1 cellular context compared by ENCODE assay signal in the genomic region with DNA sequence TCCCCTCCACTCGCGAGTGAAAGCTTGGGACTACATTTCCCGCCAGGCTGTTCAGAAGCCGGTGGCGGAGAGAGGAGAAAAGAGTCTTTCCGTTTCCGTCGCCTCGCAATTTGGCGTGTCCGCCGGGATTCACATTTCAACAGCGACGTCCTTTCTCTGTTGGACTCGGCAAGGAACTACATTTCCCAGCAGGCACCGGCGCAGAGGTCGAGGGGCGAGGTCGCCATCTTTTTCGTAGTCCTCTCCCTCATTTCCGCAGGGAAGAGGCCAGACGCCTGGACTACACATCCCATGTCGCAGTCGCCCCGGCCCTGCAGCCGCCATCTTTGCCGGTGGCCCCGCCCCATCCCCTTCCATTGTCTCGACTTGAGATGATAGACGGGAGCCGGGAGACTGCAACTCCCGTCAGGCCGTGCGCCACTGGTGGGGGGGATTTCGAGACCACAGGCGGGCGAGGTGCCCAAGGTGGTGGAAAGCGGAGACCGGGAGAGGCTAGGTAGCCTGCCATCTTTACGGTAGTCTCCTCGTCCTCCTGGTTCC.
TF ChIP-seq lines count a peak whose summit lies in the region.

No MANE protein-coding gene starts in this region.

TF ChIP-seq in HepG2, 621 proteins besides CTCF, POLR2A, EP300 and RAD21 (continued from another document and continues in another):
- TF ChIP-seq, protein P1, sequence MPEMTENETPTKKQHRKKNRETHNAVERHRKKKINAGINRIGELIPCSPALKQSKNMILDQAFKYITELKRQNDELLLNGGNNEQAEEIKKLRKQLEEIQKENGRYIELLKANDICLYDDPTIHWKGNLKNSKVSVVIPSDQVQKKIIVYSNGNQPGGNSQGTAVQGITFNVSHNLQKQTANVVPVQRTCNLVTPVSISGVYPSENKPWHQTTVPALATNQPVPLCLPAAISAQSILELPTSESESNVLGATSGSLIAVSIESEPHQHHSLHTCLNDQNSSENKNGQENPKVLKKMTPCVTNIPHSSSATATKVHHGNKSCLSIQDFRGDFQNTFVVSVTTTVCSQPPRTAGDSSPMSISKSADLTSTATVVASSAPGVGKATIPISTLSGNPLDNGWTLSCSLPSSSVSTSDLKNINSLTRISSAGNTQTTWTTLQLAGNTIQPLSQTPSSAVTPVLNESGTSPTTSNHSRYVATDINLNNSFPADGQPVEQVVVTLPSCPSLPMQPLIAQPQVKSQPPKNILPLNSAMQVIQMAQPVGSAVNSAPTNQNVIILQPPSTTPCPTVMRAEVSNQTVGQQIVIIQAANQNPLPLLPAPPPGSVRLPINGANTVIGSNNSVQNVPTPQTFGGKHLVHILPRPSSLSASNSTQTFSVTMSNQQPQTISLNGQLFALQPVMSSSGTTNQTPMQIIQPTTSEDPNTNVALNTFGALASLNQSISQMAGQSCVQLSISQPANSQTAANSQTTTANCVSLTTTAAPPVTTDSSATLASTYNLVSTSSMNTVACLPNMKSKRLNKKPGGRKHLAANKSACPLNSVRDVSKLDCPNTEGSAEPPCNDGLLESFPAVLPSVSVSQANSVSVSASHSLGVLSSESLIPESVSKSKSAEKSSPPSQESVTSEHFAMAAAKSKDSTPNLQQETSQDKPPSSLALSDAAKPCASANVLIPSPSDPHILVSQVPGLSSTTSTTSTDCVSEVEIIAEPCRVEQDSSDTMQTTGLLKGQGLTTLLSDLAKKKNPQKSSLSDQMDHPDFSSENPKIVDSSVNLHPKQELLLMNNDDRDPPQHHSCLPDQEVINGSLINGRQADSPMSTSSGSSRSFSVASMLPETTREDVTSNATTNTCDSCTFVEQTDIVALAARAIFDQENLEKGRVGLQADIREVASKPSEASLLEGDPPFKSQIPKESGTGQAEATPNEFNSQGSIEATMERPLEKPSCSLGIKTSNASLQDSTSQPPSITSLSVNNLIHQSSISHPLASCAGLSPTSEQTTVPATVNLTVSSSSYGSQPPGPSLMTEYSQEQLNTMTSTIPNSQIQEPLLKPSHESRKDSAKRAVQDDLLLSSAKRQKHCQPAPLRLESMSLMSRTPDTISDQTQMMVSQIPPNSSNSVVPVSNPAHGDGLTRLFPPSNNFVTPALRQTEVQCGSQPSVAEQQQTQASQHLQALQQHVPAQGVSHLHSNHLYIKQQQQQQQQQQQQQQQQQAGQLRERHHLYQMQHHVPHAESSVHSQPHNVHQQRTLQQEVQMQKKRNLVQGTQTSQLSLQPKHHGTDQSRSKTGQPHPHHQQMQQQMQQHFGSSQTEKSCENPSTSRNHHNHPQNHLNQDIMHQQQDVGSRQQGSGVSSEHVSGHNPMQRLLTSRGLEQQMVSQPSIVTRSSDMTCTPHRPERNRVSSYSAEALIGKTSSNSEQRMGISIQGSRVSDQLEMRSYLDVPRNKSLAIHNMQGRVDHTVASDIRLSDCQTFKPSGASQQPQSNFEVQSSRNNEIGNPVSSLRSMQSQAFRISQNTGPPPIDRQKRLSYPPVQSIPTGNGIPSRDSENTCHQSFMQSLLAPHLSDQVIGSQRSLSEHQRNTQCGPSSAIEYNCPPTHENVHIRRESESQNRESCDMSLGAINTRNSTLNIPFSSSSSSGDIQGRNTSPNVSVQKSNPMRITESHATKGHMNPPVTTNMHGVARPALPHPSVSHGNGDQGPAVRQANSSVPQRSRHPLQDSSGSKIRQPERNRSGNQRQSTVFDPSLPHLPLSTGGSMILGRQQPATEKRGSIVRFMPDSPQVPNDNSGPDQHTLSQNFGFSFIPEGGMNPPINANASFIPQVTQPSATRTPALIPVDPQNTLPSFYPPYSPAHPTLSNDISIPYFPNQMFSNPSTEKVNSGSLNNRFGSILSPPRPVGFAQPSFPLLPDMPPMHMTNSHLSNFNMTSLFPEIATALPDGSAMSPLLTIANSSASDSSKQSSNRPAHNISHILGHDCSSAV (CRISPR knock-in tag; IDR thresholded peaks at IDR 0.05; ENCODE audit: borderline replicate concordance), result no peak
- TF ChIP-seq ZNF790 (CRISPR knock-in tag; IDR thresholded peaks at IDR 0.05; ENCODE audit: borderline replicate concordance) (peak; percentile 47; the same call in 1 of the 2 replicates), ZNF235 (CRISPR knock-in tag; IDR thresholded peaks at IDR 0.05; ENCODE audit: borderline replicate concordance) (0 out of 2 replicates have a peak, but pooled peaks have one; percentile 72), ZNF143 (CRISPR knock-in tag; IDR thresholded peaks at IDR 0.05) (peak; percentile 89), PRMT3 (CRISPR knock-in tag; IDR thresholded peaks at IDR 0.05; ENCODE audit: borderline replicate concordance, low read depth) (no peak), ZNF616 (CRISPR knock-in tag; IDR thresholded peaks at IDR 0.05; ENCODE audit: low read depth) (0 out of 2 replicates have a peak, but pooled peaks have one; percentile 64), ZNF652 (CRISPR knock-in tag; IDR thresholded peaks at IDR 0.05; ENCODE audit: borderline replicate concordance, low read depth) (no peak), KDM3A (CRISPR knock-in tag; IDR thresholded peaks at IDR 0.05; ENCODE audit: low read depth) (peak; percentile 11; the same call in 1 of the 2 replicates), NFRKB (IDR thresholded peaks at IDR 0.05) (no peak), ZC3H13 (CRISPR knock-in tag; IDR thresholded peaks at IDR 0.05) (peak; percentile 93; the same call in 1 of the 2 replicates), GABPA (IDR thresholded peaks at IDR 0.05; ENCODE audit: low read depth, low read length) (peak; percentile 88), GABPA (CRISPR knock-in tag; IDR thresholded peaks at IDR 0.05; ENCODE audit: low read depth) (peak; percentile 97), ZNF607 (CRISPR knock-in tag; IDR thresholded peaks at IDR 0.05; ENCODE audit: borderline replicate concordance) (0 out of 2 replicates have a peak, but pooled peaks have one; percentile 0), MTF2 (CRISPR knock-in tag; IDR thresholded peaks at IDR 0.05; ENCODE audit: borderline replicate concordance) (no peak; the same call in 1 of the 2 replicates), ZNF605 (CRISPR knock-in tag; IDR thresholded peaks at IDR 0.05) (peak; percentile 92), ZNF570 (CRISPR knock-in tag; IDR thresholded peaks at IDR 0.05; ENCODE audit: borderline replicate concordance) (no peak), EZH2 (conservative IDR thresholded peaks at IDR 0.05; ENCODE audit: low read depth, low read length) (no peak), DNMT1 (CRISPR knock-in tag; IDR thresholded peaks at IDR 0.05) (no peak), MAZ (IDR thresholded peaks at IDR 0.05; ENCODE audit: borderline replicate concordance, low read depth, low read length) (peak; percentile 78; the same call in 1 of the 2 replicates), MAZ (CRISPR knock-in tag; IDR thresholded peaks at IDR 0.05; ENCODE audit: low read depth) (peak; percentile 87), ZNF136 (CRISPR knock-in tag; IDR thresholded peaks at IDR 0.05; ENCODE audit: low read depth) (no peak), ZNF562 (CRISPR knock-in tag; IDR thresholded peaks at IDR 0.05; ENCODE audit: borderline replicate concordance) (no peak), ELF1 (CRISPR knock-in tag; IDR thresholded peaks at IDR 0.05) (peak; percentile 94), CEBPG (CRISPR knock-in tag; IDR thresholded peaks at IDR 0.05) (peak; percentile 63), AGO1 (IDR thresholded peaks at IDR 0.05; ENCODE audit: low read depth, low read length, poor library complexity, severe bottlenecking) (peak; percentile 6), PAF1 (CRISPR knock-in tag; IDR thresholded peaks at IDR 0.05) (no peak), CBFB (CRISPR knock-in tag; IDR thresholded peaks at IDR 0.05) (no peak; the same call in 1 of the 2 replicates), ZMYM3 (CRISPR knock-in tag; IDR thresholded peaks at IDR 0.05) (no peak)
- TF ChIP-seq, protein P2, sequence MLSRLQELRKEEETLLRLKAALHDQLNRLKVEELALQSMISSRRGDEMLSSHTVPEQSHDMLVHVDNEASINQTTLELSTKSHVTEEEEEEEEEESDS (CRISPR knock-in tag; IDR thresholded peaks at IDR 0.05; ENCODE audit: borderline replicate concordance), result peak; percentile 83; the same call in 1 of the 2 replicates
- TF ChIP-seq, protein P3, sequence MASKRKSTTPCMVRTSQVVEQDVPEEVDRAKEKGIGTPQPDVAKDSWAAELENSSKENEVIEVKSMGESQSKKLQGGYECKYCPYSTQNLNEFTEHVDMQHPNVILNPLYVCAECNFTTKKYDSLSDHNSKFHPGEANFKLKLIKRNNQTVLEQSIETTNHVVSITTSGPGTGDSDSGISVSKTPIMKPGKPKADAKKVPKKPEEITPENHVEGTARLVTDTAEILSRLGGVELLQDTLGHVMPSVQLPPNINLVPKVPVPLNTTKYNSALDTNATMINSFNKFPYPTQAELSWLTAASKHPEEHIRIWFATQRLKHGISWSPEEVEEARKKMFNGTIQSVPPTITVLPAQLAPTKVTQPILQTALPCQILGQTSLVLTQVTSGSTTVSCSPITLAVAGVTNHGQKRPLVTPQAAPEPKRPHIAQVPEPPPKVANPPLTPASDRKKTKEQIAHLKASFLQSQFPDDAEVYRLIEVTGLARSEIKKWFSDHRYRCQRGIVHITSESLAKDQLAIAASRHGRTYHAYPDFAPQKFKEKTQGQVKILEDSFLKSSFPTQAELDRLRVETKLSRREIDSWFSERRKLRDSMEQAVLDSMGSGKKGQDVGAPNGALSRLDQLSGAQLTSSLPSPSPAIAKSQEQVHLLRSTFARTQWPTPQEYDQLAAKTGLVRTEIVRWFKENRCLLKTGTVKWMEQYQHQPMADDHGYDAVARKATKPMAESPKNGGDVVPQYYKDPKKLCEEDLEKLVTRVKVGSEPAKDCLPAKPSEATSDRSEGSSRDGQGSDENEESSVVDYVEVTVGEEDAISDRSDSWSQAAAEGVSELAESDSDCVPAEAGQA (IDR thresholded peaks at IDR 0.05; ENCODE audit: low read depth), result peak; percentile 99
- TF ChIP-seq, protein P3 (CRISPR knock-in tag; IDR thresholded peaks at IDR 0.05; ENCODE audit: borderline replicate concordance), result no peak
- TF ChIP-seq, protein P4, sequence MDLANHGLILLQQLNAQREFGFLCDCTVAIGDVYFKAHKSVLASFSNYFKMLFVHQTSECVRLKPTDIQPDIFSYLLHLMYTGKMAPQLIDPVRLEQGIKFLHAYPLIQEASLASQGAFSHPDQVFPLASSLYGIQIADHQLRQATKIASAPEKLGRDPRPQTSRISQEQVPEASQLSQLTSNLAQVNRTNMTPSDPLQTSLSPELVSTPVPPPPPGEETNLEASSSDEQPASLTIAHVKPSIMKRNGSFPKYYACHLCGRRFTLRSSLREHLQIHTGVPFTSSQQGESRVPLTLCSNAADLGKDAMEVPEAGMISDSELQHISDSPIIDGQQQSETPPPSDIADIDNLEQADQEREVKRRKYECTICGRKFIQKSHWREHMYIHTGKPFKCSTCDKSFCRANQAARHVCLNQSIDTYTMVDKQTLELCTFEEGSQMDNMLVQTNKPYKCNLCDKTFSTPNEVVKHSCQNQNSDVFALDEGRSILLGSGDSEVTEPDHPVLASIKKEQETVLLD (CRISPR knock-in tag; IDR thresholded peaks at IDR 0.05; ENCODE audit: low read depth), result peak; percentile 96
- TF ChIP-seq, protein P5, sequence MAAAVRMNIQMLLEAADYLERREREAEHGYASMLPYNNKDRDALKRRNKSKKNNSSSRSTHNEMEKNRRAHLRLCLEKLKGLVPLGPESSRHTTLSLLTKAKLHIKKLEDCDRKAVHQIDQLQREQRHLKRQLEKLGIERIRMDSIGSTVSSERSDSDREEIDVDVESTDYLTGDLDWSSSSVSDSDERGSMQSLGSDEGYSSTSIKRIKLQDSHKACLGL (CRISPR knock-in tag; IDR thresholded peaks at IDR 0.05), result peak; percentile 21; the same call in 1 of the 2 replicates
- TF ChIP-seq, protein P6, sequence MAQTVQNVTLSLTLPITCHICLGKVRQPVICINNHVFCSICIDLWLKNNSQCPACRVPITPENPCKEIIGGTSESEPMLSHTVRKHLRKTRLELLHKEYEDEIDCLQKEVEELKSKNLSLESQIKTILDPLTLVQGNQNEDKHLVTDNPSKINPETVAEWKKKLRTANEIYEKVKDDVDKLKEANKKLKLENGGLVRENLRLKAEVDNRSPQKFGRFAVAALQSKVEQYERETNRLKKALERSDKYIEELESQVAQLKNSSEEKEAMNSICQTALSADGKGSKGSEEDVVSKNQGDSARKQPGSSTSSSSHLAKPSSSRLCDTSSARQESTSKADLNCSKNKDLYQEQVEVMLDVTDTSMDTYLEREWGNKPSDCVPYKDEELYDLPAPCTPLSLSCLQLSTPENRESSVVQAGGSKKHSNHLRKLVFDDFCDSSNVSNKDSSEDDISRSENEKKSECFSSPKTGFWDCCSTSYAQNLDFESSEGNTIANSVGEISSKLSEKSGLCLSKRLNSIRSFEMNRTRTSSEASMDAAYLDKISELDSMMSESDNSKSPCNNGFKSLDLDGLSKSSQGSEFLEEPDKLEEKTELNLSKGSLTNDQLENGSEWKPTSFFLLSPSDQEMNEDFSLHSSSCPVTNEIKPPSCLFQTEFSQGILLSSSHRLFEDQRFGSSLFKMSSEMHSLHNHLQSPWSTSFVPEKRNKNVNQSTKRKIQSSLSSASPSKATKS (CRISPR knock-in tag; IDR thresholded peaks at IDR 0.05), result no peak
- TF ChIP-seq, protein P7, sequence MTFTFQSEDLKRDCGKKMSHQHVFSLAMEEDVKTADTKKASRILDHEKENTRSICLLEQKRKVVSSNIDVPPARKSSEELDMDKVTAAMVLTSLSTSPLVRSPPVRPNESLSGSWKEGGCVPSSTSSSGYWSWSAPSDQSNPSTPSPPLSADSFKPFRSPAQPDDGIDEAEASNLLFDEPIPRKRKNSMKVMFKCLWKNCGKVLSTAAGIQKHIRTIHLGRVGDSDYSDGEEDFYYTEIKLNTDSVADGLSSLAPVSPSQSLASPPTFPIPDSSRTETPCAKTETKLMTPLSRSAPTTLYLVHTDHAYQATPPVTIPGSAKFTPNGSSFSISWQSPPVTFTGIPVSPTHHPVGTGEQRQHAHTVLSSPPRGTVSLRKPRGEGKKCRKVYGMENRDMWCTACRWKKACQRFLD (CRISPR knock-in tag; IDR thresholded peaks at IDR 0.05; ENCODE audit: borderline replicate concordance), result peak; percentile 74; the same call in 1 of the 2 replicates
- TF ChIP-seq, protein P8, sequence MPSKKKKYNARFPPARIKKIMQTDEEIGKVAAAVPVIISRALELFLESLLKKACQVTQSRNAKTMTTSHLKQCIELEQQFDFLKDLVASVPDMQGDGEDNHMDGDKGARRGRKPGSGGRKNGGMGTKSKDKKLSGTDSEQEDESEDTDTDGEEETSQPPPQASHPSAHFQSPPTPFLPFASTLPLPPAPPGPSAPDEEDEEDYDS (CRISPR knock-in tag; IDR thresholded peaks at IDR 0.05), result peak; percentile 22; the same call in 1 of the 2 replicates
